In genomic region chr20:43357352-43357751, GRCh38 we compare ENCODE assay signal across 29 cellular contexts.
"Had no signal": no experiment of that assay in that cellular context is flagged by ENCODE, and none has a peak within 500 bp of the region (broad histone marks: within the 10 kb centered on the region; RNA-seq: fewer than 3 reads in every experiment).

No MANE protein-coding gene starts in this region.

- H3K9me3 ChIP-seq: stomach, suprapubic skin, testis, thoracic aorta, thyroid gland, tibial artery, tibial nerve, transverse colon, upper lobe of left lung, upper lobe of right lung, uterus, vagina had no signal

- H3K4me3 ChIP-seq: stomach, suprapubic skin, testis, thoracic aorta, thyroid gland, tibial artery, tibial nerve, transverse colon, upper lobe of left lung, upper lobe of right lung, uterus, vagina had no signal

- H3K36me3 ChIP-seq: stomach, suprapubic skin, thoracic aorta, thyroid gland, tibial artery, tibial nerve, transverse colon, upper lobe of left lung, upper lobe of right lung, uterus, vagina had no signal

- FAIRE-seq: urothelium cell line had no signal

- H3K4me1 Mint-ChIP-seq: stimulated activated effector memory CD8-positive, alpha-beta T cell treated with anti-CD3 and anti-CD28 coated beads, Interleukin-12 subunit alpha, Interleukin-12 subunit beta, amount 100 ng/mL, for 72 hours; stimulated activated memory B cell treated with anti-CD40 and anti-IgM and Interleukin-4, amounts not matched to agents 10 μg/mL and 1 μg/mL and 100 μg/mL, for 72 hours; stimulated activated naive B cell treated with anti-CD40 and anti-IgM and Interleukin-4, amounts not matched to agents 10 μg/mL and 1 μg/mL and 100 μg/mL, for 72 hours; stimulated activated naive CD8-positive, alpha-beta T cell treated with anti-CD3 and anti-CD28 coated beads, Interleukin-15, amount 100 ng/mL, for 72 hours had no signal

- H3K36me3 Mint-ChIP-seq: stimulated activated effector memory CD8-positive, alpha-beta T cell treated with anti-CD3 and anti-CD28 coated beads, Interleukin-12 subunit alpha, Interleukin-12 subunit beta, amount 100 ng/mL, for 72 hours; stimulated activated memory B cell treated with anti-CD40 and anti-IgM and Interleukin-4, amounts not matched to agents 10 μg/mL and 1 μg/mL and 100 μg/mL, for 72 hours; stimulated activated naive B cell treated with anti-CD40 and anti-IgM and Interleukin-4, amounts not matched to agents 10 μg/mL and 1 μg/mL and 100 μg/mL, for 72 hours; type B pancreatic cell had no signal

- ATAC-seq: stimulated activated effector memory CD8-positive, alpha-beta T cell treated with anti-CD3 and anti-CD28 coated beads, Interleukin-12 subunit alpha, Interleukin-12 subunit beta, amount 100 ng/mL, for 72 hours; stimulated activated memory B cell treated with anti-CD40 and anti-IgM and Interleukin-4, amounts not matched to agents 10 μg/mL and 1 μg/mL and 100 μg/mL, for 72 hours; stimulated activated naive B cell treated with anti-CD40 and anti-IgM and Interleukin-4, amounts not matched to agents 10 μg/mL and 1 μg/mL and 100 μg/mL, for 72 hours; stimulated activated naive CD8-positive, alpha-beta T cell treated with anti-CD3 and anti-CD28 coated beads, Interleukin-15, amount 100 ng/mL, for 72 hours; stimulated activated naive CD8-positive, alpha-beta T cell treated with anti-CD3 and anti-CD28 coated beads, Interleukin-15, Interleukin-2, amounts not matched to agents 100 U/mL and 50 U/mL, for 24 hours; upper lobe of right lung had no signal

- H3K4me1 ChIP-seq: stomach, suprapubic skin, testis, thyroid gland, tibial artery, tibial nerve, transverse colon, upper lobe of left lung, upper lobe of right lung, uterus, vagina had no signal

- H3K27ac Mint-ChIP-seq: stimulated activated effector memory CD8-positive, alpha-beta T cell treated with anti-CD3 and anti-CD28 coated beads, Interleukin-12 subunit alpha, Interleukin-12 subunit beta, amount 100 ng/mL, for 72 hours; stimulated activated memory B cell treated with anti-CD40 and anti-IgM and Interleukin-4, amounts not matched to agents 10 μg/mL and 1 μg/mL and 100 μg/mL, for 72 hours; stimulated activated naive B cell treated with anti-CD40 and anti-IgM and Interleukin-4, amounts not matched to agents 10 μg/mL and 1 μg/mL and 100 μg/mL, for 72 hours; stimulated activated naive CD8-positive, alpha-beta T cell treated with anti-CD3 and anti-CD28 coated beads, Interleukin-15, Interleukin-2, amounts not matched to agents 100 ng/mL and 50 ng/mL, for 24 hours; type B pancreatic cell had no signal

- H3K27ac ChIP-seq: stomach, suprapubic skin, testis, thoracic aorta, thyroid gland, tibial artery, tibial nerve, transverse colon, upper lobe of left lung, upper lobe of right lung, uterus, vagina had no signal

- H3K9me3 Mint-ChIP-seq: stimulated activated effector memory CD8-positive, alpha-beta T cell treated with anti-CD3 and anti-CD28 coated beads, Interleukin-12 subunit alpha, Interleukin-12 subunit beta, amount 100 ng/mL, for 72 hours; stimulated activated memory B cell treated with anti-CD40 and anti-IgM and Interleukin-4, amounts not matched to agents 10 μg/mL and 1 μg/mL and 100 μg/mL, for 72 hours; stimulated activated naive CD8-positive, alpha-beta T cell treated with anti-CD3 and anti-CD28 coated beads, Interleukin-15, amount 100 ng/mL, for 72 hours; stimulated activated naive CD8-positive, alpha-beta T cell treated with anti-CD3 and anti-CD28 coated beads, Interleukin-15, Interleukin-2, amounts not matched to agents 100 ng/mL and 50 ng/mL, for 24 hours had no signal

- H3K27me3 Mint-ChIP-seq: stimulated activated memory B cell treated with anti-CD40 and anti-IgM and Interleukin-4, amounts not matched to agents 10 μg/mL and 1 μg/mL and 100 μg/mL, for 72 hours; type B pancreatic cell had no signal

- H3K4me3 Mint-ChIP-seq: stimulated activated effector memory CD8-positive, alpha-beta T cell treated with anti-CD3 and anti-CD28 coated beads, Interleukin-12 subunit alpha, Interleukin-12 subunit beta, amount 100 ng/mL, for 72 hours; stimulated activated memory B cell treated with anti-CD40 and anti-IgM and Interleukin-4, amounts not matched to agents 10 μg/mL and 1 μg/mL and 100 μg/mL, for 72 hours; stimulated activated naive B cell treated with anti-CD40 and anti-IgM and Interleukin-4, amounts not matched to agents 10 μg/mL and 1 μg/mL and 100 μg/mL, for 72 hours; stimulated activated naive CD8-positive, alpha-beta T cell treated with anti-CD3 and anti-CD28 coated beads, Interleukin-15, amount 100 ng/mL, for 72 hours; stimulated activated naive CD8-positive, alpha-beta T cell treated with anti-CD3 and anti-CD28 coated beads, Interleukin-15, Interleukin-2, amounts not matched to agents 100 ng/mL and 50 ng/mL, for 24 hours; type B pancreatic cell had no signal

- DNase-seq: stimulated activated CD4-positive, alpha-beta T cell treated with anti-CD3 and anti-CD28 coated beads, Interleukin-2, amount 100 ng/mL, for 48 hours; stimulated activated CD4-positive, alpha-beta T cell treated with anti-CD3 and anti-CD28 coated beads, Interleukin-4, amount 100 ng/mL, for 1 hour; stimulated activated CD4-positive, alpha-beta T cell treated with anti-CD3 and anti-CD28 coated beads, Interleukin-4, amount 100 ng/mL, for 24 hours; stimulated activated CD4-positive, alpha-beta T cell treated with anti-CD3 and anti-CD28 coated beads, Interleukin-4, amount 100 ng/mL, for 4 hours; stimulated activated CD8-positive, alpha-beta memory T cell treated with anti-CD3 and anti-CD28 coated beads, Interleukin-4, amount 100 ng/mL, for 48 hours; stimulated activated naive B cell treated with anti-CD40 and anti-IgM and Interleukin-4, amounts not matched to agents 10 μg/mL and 1 μg/mL and 100 μg/mL, for 72 hours; stimulated activated naive CD4-positive, alpha-beta T cell; stimulated activated naive CD4-positive, alpha-beta T cell treated with Interleukin-2 at 50 U/mL for 16 hours; stimulated activated naive CD8-positive, alpha-beta T cell treated with anti-CD3 and anti-CD28 coated beads, Interleukin-15, amount 100 ng/mL, for 72 hours; stimulated activated naive CD8-positive, alpha-beta T cell treated with anti-CD3 and anti-CD28 coated beads, Interleukin-15, Interleukin-2, amounts not matched to agents 100 U/mL and 50 U/mL, for 24 hours; stomach; substantia nigra; testis; thyroid gland; tibial artery; transverse colon; trophoblast cell; upper lobe of left lung; upper lobe of right lung; uterus had no signal

- H3K27me3 ChIP-seq: stomach, suprapubic skin, testis, thyroid gland, tibial nerve, transverse colon, upper lobe of left lung, upper lobe of right lung, uterus, vagina had no signal
